19 cellular contexts compared by ENCODE assay signal in the genomic region with DNA sequence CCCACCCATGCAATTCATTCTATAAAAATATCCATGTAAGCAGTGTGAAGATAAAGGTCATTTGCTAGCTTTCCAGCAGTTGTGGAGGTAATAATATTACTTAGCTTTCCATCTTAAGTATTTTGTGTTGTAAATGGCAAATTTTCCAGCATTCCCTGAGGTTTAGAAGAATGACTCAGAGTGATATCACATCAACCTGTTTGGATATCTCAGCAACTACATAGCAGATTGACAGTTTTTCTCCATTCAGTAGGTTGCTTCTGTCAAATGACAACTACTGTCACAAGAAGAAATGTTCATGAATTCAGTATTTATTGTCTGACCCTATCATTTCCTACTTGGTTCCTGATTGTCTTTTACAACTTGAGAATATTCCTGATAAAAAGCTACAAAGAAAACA.
"Had no signal": no experiment of that assay in that cellular context is flagged by ENCODE, and none has a peak within 500 bp of the region (broad histone marks: within the 10 kb centered on the region; RNA-seq: fewer than 3 reads in every experiment).

No MANE protein-coding gene starts in this region.

- H3K27ac ChIP-seq: gastrocnemius medialis, heart right ventricle, pancreas, thyroid gland, vagina had no signal

- H3K36me3 Mint-ChIP-seq: activated naive CD4-positive, alpha-beta T cell treated with anti-CD3 and anti-CD28 coated beads, Interleukin-2, amount 50 U/mL, for 24 hours; naive B cell; stimulated activated memory B cell treated with anti-CD40 and anti-IgM and Interleukin-4, amounts not matched to agents 10 μg/mL and 1 μg/mL and 100 μg/mL, for 72 hours; WTC11 had no signal

- DNase-seq: activated CD4-positive, alpha-beta memory T cell treated with anti-CD3 and anti-CD28 coated beads, Interleukin-2, amount 10 ng/mL, durations not matched to agents 7 days and 5 days; activated CD4-positive, alpha-beta T cell treated with anti-CD3 and anti-CD28 coated beads for 4 hours; activated effector memory CD4-positive, alpha-beta T cell treated with Interleukin-2 at 50 U/mL for 16 hours; activated T-cell treated with anti-CD3 and anti-CD28 coated beads, Interleukin-2, amount 50 U/mL, for 24 hours; amniotic stem cell; cerebellar nuclear complex; effector memory CD4-positive, alpha-beta T cell; gastrocnemius medialis; heart right ventricle; naive B cell; pancreas; T-helper 2 cell; thyroid gland had no signal

- H3K4me3 Mint-ChIP-seq: activated CD4-positive, alpha-beta memory T cell treated with anti-CD3 and anti-CD28 coated beads, Interleukin-2, amount 10 ng/mL, durations not matched to agents 7 days and 5 days; activated naive CD4-positive, alpha-beta T cell treated with anti-CD3 and anti-CD28 coated beads, Interleukin-2, amount 50 U/mL, for 24 hours; activated T-cell treated with anti-CD3 and anti-CD28 coated beads, Interleukin-2, amount 50 U/mL, for 24 hours; dendritic cell treated with granulocyte-macrophage colony-stimulating factor and Interleukin-4, amounts not matched to agents 40 ng/mL and 50 ng/mL, for 4 days; naive B cell; stimulated activated memory B cell treated with anti-CD40 and anti-IgM and Interleukin-4, amounts not matched to agents 10 μg/mL and 1 μg/mL and 100 μg/mL, for 72 hours; WTC11 had no signal

- H3K4me1 Mint-ChIP-seq: activated CD4-positive, alpha-beta memory T cell treated with anti-CD3 and anti-CD28 coated beads, Interleukin-2, amount 10 ng/mL, durations not matched to agents 7 days and 5 days; activated naive CD4-positive, alpha-beta T cell treated with anti-CD3 and anti-CD28 coated beads, Interleukin-2, amount 50 U/mL, for 24 hours; naive B cell; stimulated activated memory B cell treated with anti-CD40 and anti-IgM and Interleukin-4, amounts not matched to agents 10 μg/mL and 1 μg/mL and 100 μg/mL, for 72 hours; WTC11 had no signal

- H3K27me3 ChIP-seq: gastrocnemius medialis, heart right ventricle, pancreas, thyroid gland, vagina had no signal

- H3K9me3 ChIP-seq: gastrocnemius medialis, pancreas, thyroid gland, vagina had no signal

- H3K4me3 ChIP-seq: gastrocnemius medialis, heart right ventricle, lung, pancreas, thyroid gland, vagina had no signal

- H3K27me3 Mint-ChIP-seq: activated CD4-positive, alpha-beta memory T cell treated with anti-CD3 and anti-CD28 coated beads, Interleukin-2, amount 10 ng/mL, durations not matched to agents 7 days and 5 days; activated naive CD4-positive, alpha-beta T cell treated with anti-CD3 and anti-CD28 coated beads, Interleukin-2, amount 50 U/mL, for 24 hours; activated T-cell treated with anti-CD3 and anti-CD28 coated beads, Interleukin-2, amount 50 U/mL, for 24 hours; dendritic cell treated with granulocyte-macrophage colony-stimulating factor and Interleukin-4, amounts not matched to agents 40 ng/mL and 50 ng/mL, for 4 days; naive B cell; stimulated activated memory B cell treated with anti-CD40 and anti-IgM and Interleukin-4, amounts not matched to agents 10 μg/mL and 1 μg/mL and 100 μg/mL, for 72 hours had no signal

- ATAC-seq: gastrocnemius medialis; heart right ventricle; pancreas; stimulated activated memory B cell treated with anti-CD40 and anti-IgM and Interleukin-4, amounts not matched to agents 10 μg/mL and 1 μg/mL and 100 μg/mL, for 72 hours; WTC11 had no signal

- H3K27ac Mint-ChIP-seq: activated CD4-positive, alpha-beta memory T cell treated with anti-CD3 and anti-CD28 coated beads, Interleukin-2, amount 10 ng/mL, durations not matched to agents 7 days and 5 days; activated naive CD4-positive, alpha-beta T cell treated with anti-CD3 and anti-CD28 coated beads, Interleukin-2, amount 50 U/mL, for 24 hours; activated T-cell treated with anti-CD3 and anti-CD28 coated beads, Interleukin-2, amount 50 U/mL, for 24 hours; dendritic cell treated with granulocyte-macrophage colony-stimulating factor and Interleukin-4, amounts not matched to agents 40 ng/mL and 50 ng/mL, for 4 days; naive B cell; stimulated activated memory B cell treated with anti-CD40 and anti-IgM and Interleukin-4, amounts not matched to agents 10 μg/mL and 1 μg/mL and 100 μg/mL, for 72 hours; WTC11 had no signal

- H3K36me3 ChIP-seq: gastrocnemius medialis, heart right ventricle, pancreas, thyroid gland, vagina had no signal

- H3K9me3 Mint-ChIP-seq: activated naive CD4-positive, alpha-beta T cell treated with anti-CD3 and anti-CD28 coated beads, Interleukin-2, amount 50 U/mL, for 24 hours; dendritic cell treated with granulocyte-macrophage colony-stimulating factor and Interleukin-4, amounts not matched to agents 40 ng/mL and 50 ng/mL, for 4 days; naive B cell; stimulated activated memory B cell treated with anti-CD40 and anti-IgM and Interleukin-4, amounts not matched to agents 10 μg/mL and 1 μg/mL and 100 μg/mL, for 72 hours; WTC11 had no signal

- H3K4me1 ChIP-seq: gastrocnemius medialis, heart right ventricle, pancreas, thyroid gland, vagina had no signal
